In the genomic region with DNA sequence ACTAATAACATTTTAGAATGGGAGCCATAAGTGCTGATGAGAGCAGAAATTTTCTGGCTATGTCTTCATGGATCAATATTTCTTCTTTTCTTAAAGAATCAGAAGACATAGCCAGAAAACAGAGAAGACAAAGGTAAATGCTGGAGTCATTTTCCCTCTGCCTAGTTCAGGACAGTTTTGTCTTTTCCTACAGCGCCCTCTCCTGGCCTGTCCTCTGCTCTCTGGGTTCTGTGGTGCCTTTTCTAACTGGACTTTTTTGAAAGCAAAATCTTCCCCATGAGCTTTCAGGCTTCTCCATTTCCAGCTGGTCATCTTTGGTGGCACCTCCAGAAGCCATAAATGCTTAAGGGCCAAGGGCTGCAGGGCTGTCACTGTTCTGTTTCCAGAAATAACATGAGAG, we compare ENCODE assay signal across 4 cellular contexts. TPM values are rescaled to one million over a fixed set of nuclear protein-coding genes. Genes with fewer than 3 reads are reported as not detected.
"Had no signal": no experiment of that assay in that cellular context is flagged by ENCODE, and none has a peak within 500 bp of the region (broad histone marks: within the 10 kb centered on the region; RNA-seq: fewer than 3 reads in every experiment).

No MANE protein-coding gene starts in this region.

RNA-seq across cellular contexts. Expression of gene MAT1A, which starts 39.1 kb away (rescaled TPM):
- total RNA-seq: activated CD8-positive, alpha-beta memory T cell treated with anti-CD3 and anti-CD28 coated beads, Interleukin-2, amount 10 ng/mL, durations not matched to agents 7 days and 5 days; omental fat pad; stomach had no signal
- polyA plus RNA-seq: neural cell had no signal

RNA-seq across cellular contexts. Expression of gene ANXA11, which starts 45.1 kb away (rescaled TPM):
- polyA plus RNA-seq: neural cell had no signal
